16 cellular contexts compared by ENCODE assay signal in the genomic region with DNA sequence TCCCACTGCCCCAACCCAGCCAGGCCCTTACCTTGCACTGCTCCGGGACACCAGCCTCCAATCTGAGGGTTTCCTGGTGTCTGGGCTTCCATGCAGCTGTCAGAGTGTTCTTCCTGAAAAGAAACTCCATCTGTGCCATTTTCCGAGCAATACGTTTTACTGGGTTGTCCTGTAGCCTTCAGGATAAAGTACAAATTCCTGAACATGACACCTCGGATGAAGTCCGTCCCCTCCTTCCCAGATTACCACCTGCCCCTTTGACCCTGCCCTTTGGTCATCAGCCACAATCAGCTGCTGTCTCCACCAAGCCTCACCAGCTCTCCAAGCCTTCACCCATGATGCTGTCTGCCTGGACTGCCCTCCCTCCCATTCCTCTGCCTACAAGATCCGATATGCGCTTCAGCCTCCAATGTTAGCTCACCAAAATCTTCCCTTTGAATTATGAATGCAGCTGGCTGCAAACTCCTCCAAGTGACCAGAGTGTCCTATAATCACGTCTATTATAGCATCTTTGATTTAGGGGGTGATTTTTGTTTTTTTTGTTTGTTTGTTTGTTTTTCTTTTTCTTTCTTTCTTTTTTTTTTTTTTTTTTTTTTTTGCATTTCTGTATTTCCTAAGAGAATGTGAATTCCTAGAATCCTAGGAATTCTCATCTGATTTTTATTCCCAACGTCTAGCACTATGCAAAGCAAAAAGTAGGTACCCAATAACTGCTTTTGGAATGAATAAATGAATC.
DNase-seq lines count a peak whose midpoint lies in the region; ATAC-seq, FAIRE-seq and TF ChIP-seq lines count a peak whose summit lies in the region.
"Had no signal": no experiment of that assay in that cellular context is flagged by ENCODE, and none has a peak within 500 bp of the region (broad histone marks: within the 10 kb centered on the region; RNA-seq: fewer than 3 reads in every experiment).

No MANE protein-coding gene starts in this region.

- H3K4ac ChIP-seq in H9 (ENCODE audit: low read depth, low read length) = no peak overlapping the region

- H3K4me1 Mint-ChIP-seq in H9 (peaks cover 24 to 34% of the 10 kb centered on the region in 2 experiments), osteocyte (ENCODE audit: unreplicated experiment) (peaks cover 35% of the 10 kb centered on the region)
- H3K4me1 Mint-ChIP-seq in activated naive CD4-positive, alpha-beta T cell treated with anti-CD3 and anti-CD28 coated beads, Interleukin-2, amount 10 ng/mL, durations not matched to agents 7 days and 5 days = no peaks in the 10 kb centered on the region
- H3K4me1 Mint-ChIP-seq in naive thymus-derived CD8-positive, alpha-beta T cell = peaks cover 0 to 3% (median 0%) of the 10 kb centered on the region in 4 donors
- H3K4me1 Mint-ChIP-seq: activated CD4-positive, alpha-beta memory T cell treated with anti-CD3 and anti-CD28 coated beads, Interleukin-2, amount 10 ng/mL, durations not matched to agents 7 days and 5 days had no signal

- no peak overlapping the region for H3T11ph ChIP-seq in H9 (ENCODE audit: low read length)

- H3K27ac ChIP-seq in H9 (ENCODE audit: insufficient read length, low read depth, low read length) = peak overlapping the region; percentile 45
- H3K27ac ChIP-seq: skin epidermis had no signal

- H3K4me3 Mint-ChIP-seq in H9 (peak overlapping the region in 1 of 2 experiments; percentile 25; a peak in 3 of 5 replicates), osteocyte (ENCODE audit: unreplicated experiment) (peak overlapping the region; percentile 15)
- no peak overlapping the region for H3K4me3 Mint-ChIP-seq in activated naive CD4-positive, alpha-beta T cell treated with anti-CD3 and anti-CD28 coated beads, Interleukin-2, amount 10 ng/mL, durations not matched to agents 7 days and 5 days
- no peak overlapping the region for H3K4me3 Mint-ChIP-seq in naive thymus-derived CD8-positive, alpha-beta T cell
- H3K4me3 Mint-ChIP-seq: activated CD4-positive, alpha-beta memory T cell treated with anti-CD3 and anti-CD28 coated beads, Interleukin-2, amount 10 ng/mL, durations not matched to agents 7 days and 5 days had no signal

- no peak for ATAC-seq in naive thymus-derived CD8-positive, alpha-beta T cell

- H2BK20ac ChIP-seq in H9 (ENCODE audit: low read depth, low read length, poor library complexity, severe bottlenecking) = no peak overlapping the region

- DNase-seq in H9 = peak; percentile 44
- DNase-seq in RCC 7860 (ENCODE audit: low spot score) = peak; percentile 9
- DNase-seq in islet precursor cell = peak; percentile 63
- DNase-seq in osteocyte (ENCODE audit: extremely low spot score, unreplicated experiment) = no peak
- no peak for DNase-seq in SKM-1 (lab: John Stamatoyannopoulos, UW; ENCODE audit: unreplicated experiment)
- no peak for DNase-seq in activated naive CD4-positive, alpha-beta T cell treated with anti-CD3 and anti-CD28 coated beads, Interleukin-2, amount 10 ng/mL, durations not matched to agents 7 days and 5 days
- DNase-seq in nucleus accumbens (lab: John Stamatoyannopoulos, UW) = no peak
- DNase-seq in naive thymus-derived CD8-positive, alpha-beta T cell = no peak
- DNase-seq: activated CD4-positive, alpha-beta memory T cell treated with anti-CD3 and anti-CD28 coated beads, Interleukin-2, amount 10 ng/mL, durations not matched to agents 7 days and 5 days; NCI-H187 treated with DMSO at 0.1 percent for 48 hours; stimulated activated naive CD4-positive, alpha-beta T cell treated with Interleukin-2 at 50 U/mL for 16 hours had no signal

- no peaks in the 10 kb centered on the region for H3K23me2 ChIP-seq in H9 (ENCODE audit: insufficient read length, low read depth, low read length, poor library complexity, severe bottlenecking)

- H2BK120ac ChIP-seq in H9 (ENCODE audit: low read depth, low read length, poor library complexity, severe bottlenecking) = no peak overlapping the region

- no peaks in the 10 kb centered on the region for H3K9me3 ChIP-seq in H9 (ENCODE audit: control insufficient read depth, low read depth, low read length)
- H3K9me3 ChIP-seq: BE2C, MG63 had no signal

- no peak overlapping the region for H3K23ac ChIP-seq in H9 (ENCODE audit: insufficient read length, low read depth, low read length)

- no peak overlapping the region for H2AK5ac ChIP-seq in H9 (ENCODE audit: insufficient read length, low read length)

- no peak overlapping the region for H3K14ac ChIP-seq in H9 (ENCODE audit: insufficient read depth, low read length)

- WGBS in H9 (ENCODE audit: extremely low coverage, insufficient read length, low lambda C conversion rate) = no CpG with 5 or more reads among the region's 9 CpGs

- no peak overlapping the region for H2BK12ac ChIP-seq in H9 (ENCODE audit: insufficient read length, low read depth, low read length)

- no peak overlapping the region for H2BK5ac ChIP-seq in H9 (ENCODE audit: insufficient read length, low read length)

- H4K8ac ChIP-seq in H9 (replicated peaks; ENCODE audit: insufficient read length, low read depth, low read length) = no peak overlapping the region

- H3K27me3 ChIP-seq in H9 (ENCODE audit: insufficient read depth, low read length) = no peaks in the 10 kb centered on the region
- H3K27me3 ChIP-seq: BE2C, MG63 had no signal

- H2BK15ac ChIP-seq in H9 (ENCODE audit: low read depth, low read length) = no peak overlapping the region

- TF ChIP-seq CTCF in H9 (conservative IDR thresholded peaks at IDR 0.05) (no peak), osteocyte (IDR thresholded peaks at IDR 0.05) (no peak)

- no peaks in the 10 kb centered on the region; the same call in none of the 2 replicates for H3K4me1 ChIP-seq in H9 (ENCODE audit: insufficient read depth, low read length)

- no peaks in the 10 kb centered on the region for H4K20me1 ChIP-seq in H9 (ENCODE audit: control insufficient read depth, insufficient read depth, insufficient read length)

- H3K79me1 ChIP-seq in H9 (ENCODE audit: insufficient read depth, low read depth, low read length, poor library complexity, severe bottlenecking) = no peaks in the 10 kb centered on the region

- CTCF ChIA-PET in activated naive CD4-positive, alpha-beta T cell treated with anti-CD3 and anti-CD28 coated beads, Interleukin-2, amount 10 ng/mL, durations not matched to agents 7 days and 5 days (lab: Charles Lee) = interaction anchor here (0.5 to 2.6 kb wide), 8 partner anchors 40 to 387 kb away, joined by 3 to 13 read pairs (median 4); no protein-coding TSS in a partner anchor

- H3K56ac ChIP-seq in H9 (ENCODE audit: insufficient read length, low read depth, low read length) = no peak overlapping the region

- H3K36me3 Mint-ChIP-seq in H9 (ENCODE audit: insufficient read depth in 1 of 3, low read depth in 3 of 3) (no peaks in the 10 kb centered on the region), osteocyte (ENCODE audit: unreplicated experiment) (no peaks in the 10 kb centered on the region)
- no peaks in the 10 kb centered on the region for H3K36me3 Mint-ChIP-seq in activated naive CD4-positive, alpha-beta T cell treated with anti-CD3 and anti-CD28 coated beads, Interleukin-2, amount 10 ng/mL, durations not matched to agents 7 days and 5 days
- no peaks in the 10 kb centered on the region for H3K36me3 Mint-ChIP-seq in naive thymus-derived CD8-positive, alpha-beta T cell

- POLR2A ChIA-PET in naive thymus-derived CD8-positive, alpha-beta T cell (lab: Charles Lee) = no interaction called here

- H3K9me3 Mint-ChIP-seq in H9 (no peaks in the 10 kb centered on the region), osteocyte (ENCODE audit: unreplicated experiment) (no peaks in the 10 kb centered on the region)
- H3K9me3 Mint-ChIP-seq in activated naive CD4-positive, alpha-beta T cell treated with anti-CD3 and anti-CD28 coated beads, Interleukin-2, amount 10 ng/mL, durations not matched to agents 7 days and 5 days = no peaks in the 10 kb centered on the region
- H3K9me3 Mint-ChIP-seq in naive thymus-derived CD8-positive, alpha-beta T cell = no peaks in the 10 kb centered on the region
- H3K9me3 Mint-ChIP-seq: activated CD4-positive, alpha-beta memory T cell treated with anti-CD3 and anti-CD28 coated beads, Interleukin-2, amount 10 ng/mL, durations not matched to agents 7 days and 5 days had no signal

- no peak overlapping the region for H3K9ac ChIP-seq in H9 (ENCODE audit: extremely low read depth, insufficient read length, low read length)

- no peaks in the 10 kb centered on the region for H3K79me2 ChIP-seq in H9 (ENCODE audit: insufficient read depth, low read length)

- FAIRE-seq in RCC 7860 (lab: Jason Lieb, UNC) = no peak
- FAIRE-seq: GM18507, urothelium cell line had no signal

- H4K91ac ChIP-seq in H9 (ENCODE audit: insufficient read length, low read depth, low read length) = no peak overlapping the region

- H3K27me3 Mint-ChIP-seq in H9 (ENCODE audit: low read depth) = no peaks in the 10 kb centered on the region; the same call in 1 of the 2 replicates
- H3K27me3 Mint-ChIP-seq in osteocyte (ENCODE audit: unreplicated experiment) = no peaks in the 10 kb centered on the region
- H3K27me3 Mint-ChIP-seq in activated naive CD4-positive, alpha-beta T cell treated with anti-CD3 and anti-CD28 coated beads, Interleukin-2, amount 10 ng/mL, durations not matched to agents 7 days and 5 days = peaks cover 21% of the 10 kb centered on the region
- H3K27me3 Mint-ChIP-seq in naive thymus-derived CD8-positive, alpha-beta T cell = peaks cover 7 to 28% (median 18%) of the 10 kb centered on the region in 5 donors

- peak overlapping the region in 2 of 3 experiments; percentile 52 to 74; a peak in 5 of 7 replicates for H3K27ac Mint-ChIP-seq in H9
- peak overlapping the region; percentile 27 for H3K27ac Mint-ChIP-seq in osteocyte (ENCODE audit: unreplicated experiment)
- no peak overlapping the region for H3K27ac Mint-ChIP-seq in activated naive CD4-positive, alpha-beta T cell treated with anti-CD3 and anti-CD28 coated beads, Interleukin-2, amount 10 ng/mL, durations not matched to agents 7 days and 5 days
- no peak overlapping the region for H3K27ac Mint-ChIP-seq in naive thymus-derived CD8-positive, alpha-beta T cell
- H3K27ac Mint-ChIP-seq: activated CD4-positive, alpha-beta memory T cell treated with anti-CD3 and anti-CD28 coated beads, Interleukin-2, amount 10 ng/mL, durations not matched to agents 7 days and 5 days had no signal

- peak overlapping the region; percentile 21 for H3K4me2 ChIP-seq in H9 (ENCODE audit: insufficient read depth, insufficient read length, low read length)

- H2AFZ ChIP-seq in H9 (ENCODE audit: low read length) = no peak overlapping the region

- no peak overlapping the region for H3K18ac ChIP-seq in H9 (ENCODE audit: insufficient read length, low read depth, low read length)

- H4K5ac ChIP-seq in H9 (ENCODE audit: insufficient read length, low read depth, low read length) = no peak overlapping the region

Comparison
In these comparisons a context has a peak if more than half of its experiments do, and no peak if none do; other contexts are left out.
1. DNase-seq: peak in H9 (single experiment), RCC 7860 (single experiment) and islet precursor cell (single experiment); none in osteocyte (single experiment), SKM-1 (single experiment), activated naive CD4-positive, alpha-beta T cell treated with anti-CD3 and anti-CD28 coated beads, Interleukin-2, amount 10 ng/mL, durations not matched to agents 7 days and 5 days (single experiment), nucleus accumbens (0 of 56) and naive thymus-derived CD8-positive, alpha-beta T cell (0 of 10).
2. H3K27ac Mint-ChIP-seq: peak in H9 (2 of 3) and osteocyte (single experiment); none in activated naive CD4-positive, alpha-beta T cell treated with anti-CD3 and anti-CD28 coated beads, Interleukin-2, amount 10 ng/mL, durations not matched to agents 7 days and 5 days (single experiment) and naive thymus-derived CD8-positive, alpha-beta T cell (0 of 10).